Comparison of ENCODE assay signal across 9 cellular contexts in the genomic region with DNA sequence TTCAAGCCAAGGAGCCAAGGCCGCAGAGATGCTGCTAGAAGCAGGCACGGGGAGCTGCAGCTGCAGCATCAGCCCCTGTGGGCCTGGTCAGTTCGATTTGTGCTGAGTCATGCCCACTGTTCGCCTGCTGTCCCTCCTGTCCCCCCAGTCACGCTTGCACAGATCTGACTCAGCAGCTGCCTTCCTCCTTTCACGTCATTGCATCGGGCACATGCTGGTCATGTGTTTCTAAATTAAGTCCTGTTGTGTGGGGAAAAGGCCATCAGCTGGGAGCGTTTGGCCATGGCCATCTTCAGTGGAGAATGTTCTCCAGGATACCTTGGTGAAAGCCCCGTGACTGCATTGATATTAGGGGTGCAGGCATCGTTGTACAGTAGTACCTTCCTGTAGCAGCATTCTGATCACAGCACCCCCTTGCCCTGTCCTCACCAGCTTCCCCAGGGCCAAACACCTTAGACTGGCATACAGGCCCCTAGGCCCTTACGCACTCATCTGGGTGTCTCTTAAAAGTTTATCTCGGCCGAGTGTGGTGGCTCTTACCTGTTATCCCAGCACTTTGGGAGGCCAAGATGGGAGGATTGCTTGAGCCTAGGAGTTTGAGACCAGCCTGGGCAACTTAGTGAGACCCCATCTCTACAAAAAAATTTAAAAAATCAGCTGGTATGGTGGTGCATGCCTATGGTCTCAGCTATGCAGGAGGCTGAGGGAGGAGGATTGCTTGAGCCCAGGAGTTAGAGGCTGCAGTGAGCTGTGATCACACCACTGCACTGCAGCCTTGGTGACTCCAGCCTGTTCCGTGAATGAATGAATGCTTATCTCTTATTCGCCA. TPM values are rescaled to one million over a fixed set of nuclear protein-coding genes. Genes with fewer than 3 reads are reported as not detected.
DNase-seq lines count a peak whose midpoint lies in the region; ATAC-seq and TF ChIP-seq lines count a peak whose summit lies in the region.
"Had no signal": no experiment of that assay in that cellular context is flagged by ENCODE, and none has a peak within 500 bp of the region (broad histone marks: within the 10 kb centered on the region; RNA-seq: fewer than 3 reads in every experiment).

No MANE protein-coding gene starts in this region.

- intact Hi-C loops in PC-9 (cut with micrococcal nuclease; ENCODE audit: unreplicated experiment), result no loop called here

- no peaks in the 10 kb centered on the region for H3K9me2 ChIP-seq in PC-9 (ENCODE audit: insufficient read depth)

- peaks cover 5% of the 10 kb centered on the region; the same call in 1 of the 2 replicates for H3K9me3 ChIP-seq in PC-9 (ENCODE audit: insufficient read depth, low read depth)

- H3K4me1 ChIP-seq in ACC112 (ENCODE audit: control insufficient read depth, insufficient read depth, low read length, unreplicated experiment), result peaks cover 29% of the 10 kb centered on the region
- peaks cover 12% of the 10 kb centered on the region for H3K4me1 ChIP-seq in PC-9 (replicated peaks; ENCODE audit: insufficient read depth)

- no TSS peak for BruUV-seq in PC-9 (replicated peaks; lab: Mats Ljungman, UMichigan)

- no peak overlapping the region for H2AFZ ChIP-seq in ACC112 (ENCODE audit: low read length, unreplicated experiment)
- H2AFZ ChIP-seq in PC-9, result no peak overlapping the region

- no peaks in the 10 kb centered on the region for H3K27me3 ChIP-seq in ACC112 (ENCODE audit: insufficient read depth, low read length)
- no peaks in the 10 kb centered on the region for H3K27me3 ChIP-seq in PC-9 (ENCODE audit: insufficient read depth, low read depth)

- H3F3A ChIP-seq in PC-9 (ENCODE audit: insufficient read depth, low read depth), result peaks cover 8% of the 10 kb centered on the region; the same call in 1 of the 2 replicates

- CTCF ChIA-PET in PC-9 (lab: Charles Lee), result interaction anchor here (0.6 kb wide), 1 partner anchor 16 kb away, joined by 12 read pairs; no protein-coding TSS in a partner anchor

- POLR2A ChIA-PET in PC-9 (lab: Charles Lee; ENCODE audit: unreplicated experiment), result interaction anchor here (0.5 kb wide), 1 partner anchor 48 kb away, joined by 3 read pairs; no protein-coding TSS in a partner anchor

- H4K20me1 ChIP-seq in PC-9 (ENCODE audit: insufficient read depth), result no peaks in the 10 kb centered on the region

- H3K4me2 ChIP-seq in PC-9, result peak overlapping the region; percentile 13; the same call in 1 of the 2 replicates

- ATAC-seq in esophagus mucosa, result peak; percentile 14
- no peak for ATAC-seq in HG03097 (IDR thresholded peaks at IDR 0.05; ENCODE audit: low FRiP score, unreplicated experiment)

- H3K36me3 ChIP-seq in ACC112 (ENCODE audit: insufficient read depth, low read length) (no peaks in the 10 kb centered on the region; the same call in 1 of the 2 replicates), PC-9 (ENCODE audit: low read depth) (no peaks in the 10 kb centered on the region)

- H3K27ac ChIP-seq in ACC112 (ENCODE audit: low read depth, low read length) (peak overlapping the region; percentile 65), PC-9 (peak overlapping the region; percentile 58)

- H3K4me3 ChIP-seq in ACC112 (ENCODE audit: low read depth, low read length) (no peak overlapping the region), PC-9 (no peak overlapping the region)

- H3K79me2 ChIP-seq in ACC112 (ENCODE audit: control insufficient read depth, insufficient read depth, low read length, unreplicated experiment) (peaks cover 16% of the 10 kb centered on the region), PC-9 (ENCODE audit: low read depth) (peaks cover 19% of the 10 kb centered on the region; the same call in 1 of the 2 replicates)

- TF ChIP-seq CTCF in PC-9 (conservative IDR thresholded peaks at IDR 0.05), result no peak

- DNase-seq in PC-9, result peak in 1 of 2 experiments; percentile 68
- DNase-seq in myocyte (ENCODE audit: low read depth), result peak; percentile 99
- DNase-seq in cerebellar nuclear complex (lab: John Stamatoyannopoulos, UW), result no peak
- DNase-seq in NCI-H526 (lab: John Stamatoyannopoulos, UW), result no peak
- DNase-seq in NCI-H2081 treated with DMSO at 0.1 percent for 48 hours (lab: John Stamatoyannopoulos, UW), result no peak
- DNase-seq: activated effector memory CD4-positive, alpha-beta T cell treated with anti-CD3 and anti-CD28 coated beads, Interleukin-2, amount 50 U/mL, for 16 hours had no signal

RNA-seq across cellular contexts. Expression of a gene that starts 23.2 kb away (rescaled TPM):
- 151 and 205 TPM in 2 replicates for total RNA-seq in PC-9 (2021)
- 137 TPM for total RNA-seq in esophagus mucosa
- total RNA-seq in myocyte, result 205 and 262 TPM in 2 replicates
- 93.0 TPM for polyA plus RNA-seq in myocyte (2012)

RNA-seq across cellular contexts. Expression of a gene that starts 56.2 kb away (rescaled TPM):
- total RNA-seq in PC-9 (2021), result 26.9 and 27.0 TPM in 2 replicates
- total RNA-seq in esophagus mucosa, result 33.9 TPM
- total RNA-seq in myocyte, result 110 and 115 TPM in 2 replicates
- 116 TPM for polyA plus RNA-seq in myocyte (2012)

RNA-seq across cellular contexts. Expression of a gene that starts 59.3 kb away (rescaled TPM):
- total RNA-seq in PC-9 (2021) (71.7 and 75.6 TPM in 2 replicates), esophagus mucosa (37.5 TPM), myocyte (83.4 and 107 TPM in 2 replicates)
- polyA plus RNA-seq in myocyte (2012), result 113 TPM
